5 cellular contexts compared by ENCODE assay signal in the genomic region with DNA sequence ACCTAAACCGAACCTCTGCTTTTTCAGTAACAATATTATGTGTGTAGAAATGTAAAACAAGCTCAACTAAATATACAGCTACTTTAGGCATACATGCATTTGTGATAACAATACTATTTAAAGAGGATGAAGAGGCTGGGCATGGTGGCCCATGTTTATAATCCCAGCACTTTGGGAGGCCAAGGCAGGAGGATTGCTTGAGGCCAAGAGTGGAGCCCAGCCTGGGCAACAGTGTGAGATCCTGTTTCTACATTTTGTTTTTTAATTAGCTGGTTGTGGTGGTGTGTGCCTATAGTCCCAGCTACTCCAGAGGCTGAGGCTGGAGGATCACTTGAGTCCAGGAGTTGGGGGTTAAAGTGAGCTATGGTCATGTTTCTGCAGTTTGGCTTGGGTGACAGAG.
"Had no signal": no experiment of that assay in that cellular context is flagged by ENCODE, and none has a peak within 500 bp of the region (broad histone marks: within the 10 kb centered on the region; RNA-seq: fewer than 3 reads in every experiment).

No MANE protein-coding gene starts in this region.

- FAIRE-seq: G401.6, GM12878, GM18507 had no signal

- DNase-seq: GDM1, GF-D8 had no signal

- H3K4me3 ChIP-seq: GM12878 had no signal
